ENCODE assay signal across 1 cellular context in genomic region chr19:49929611-49930482, GRCh38.
TF ChIP-seq lines count a peak whose summit lies in the region.

No MANE protein-coding gene starts in this region.

TF ChIP-seq in HepG2, 621 proteins besides CTCF, POLR2A, EP300 and RAD21 (continued from another document and continues in another):
- TF ChIP-seq ZC3H4 (CRISPR knock-in tag; IDR thresholded peaks at IDR 0.05; ENCODE audit: borderline replicate concordance) (no peak), RARA (CRISPR knock-in tag; IDR thresholded peaks at IDR 0.05) (no peak; the same call in 1 of the 2 replicates), RBM22 (optimal IDR thresholded peaks at IDR 0.05; ENCODE audit: low read length) (peak; percentile 65), SUZ12 (IDR thresholded peaks at IDR 0.05; ENCODE audit: low read depth, low read length) (no peak), ZNF616 (CRISPR knock-in tag; IDR thresholded peaks at IDR 0.05; ENCODE audit: low read depth) (0 out of 2 replicates have a peak, but pooled peaks have one; percentile 56), ZNF513 (CRISPR knock-in tag; conservative IDR thresholded peaks at IDR 0.05) (no peak), ZNF430 (CRISPR knock-in tag; IDR thresholded peaks at IDR 0.05) (peak; percentile 33; the same call in 1 of the 2 replicates), HNF4G (IDR thresholded peaks at IDR 0.05; ENCODE audit: borderline replicate concordance, low read depth, low read length) (0 out of 2 replicates have a peak, but pooled peaks have one; percentile 5), HNF4G (CRISPR knock-in tag; IDR thresholded peaks at IDR 0.05; ENCODE audit: borderline replicate concordance, low read depth) (no peak), GABPA (IDR thresholded peaks at IDR 0.05; ENCODE audit: low read depth, low read length) (no peak), GABPA (CRISPR knock-in tag; IDR thresholded peaks at IDR 0.05; ENCODE audit: low read depth) (peak; percentile 54), ZNF292 (CRISPR knock-in tag; IDR thresholded peaks at IDR 0.05; ENCODE audit: borderline replicate concordance, low read depth) (no peak; the same call in 1 of the 2 replicates), ZBTB33 (CRISPR knock-in tag; IDR thresholded peaks at IDR 0.05) (0 out of 2 replicates have a peak, but pooled peaks have one; percentile 35), MAFF (IDR thresholded peaks at IDR 0.05; ENCODE audit: low read depth, low read length) (no peak), NCOA5 (CRISPR knock-in tag; IDR thresholded peaks at IDR 0.05) (no peak), ZNF160 (CRISPR knock-in tag; IDR thresholded peaks at IDR 0.05) (0 out of 2 replicates have a peak, but pooled peaks have one; percentile 58), STAT5B (CRISPR knock-in tag; IDR thresholded peaks at IDR 0.05) (no peak), PTBP1 (IDR thresholded peaks at IDR 0.05; ENCODE audit: low read depth, low read length, poor library complexity, severe bottlenecking) (peak; percentile 84), ZNF878 (CRISPR knock-in tag; IDR thresholded peaks at IDR 0.05) (peak; percentile 90), CHD2 (IDR thresholded peaks at IDR 0.05; ENCODE audit: low read depth, low read length) (no peak), ZSCAN25 (CRISPR knock-in tag; IDR thresholded peaks at IDR 0.05) (peak; percentile 85; the same call in 1 of the 2 replicates), MTF2 (CRISPR knock-in tag; IDR thresholded peaks at IDR 0.05; ENCODE audit: borderline replicate concordance) (no peak), CBX5 (CRISPR knock-in tag; IDR thresholded peaks at IDR 0.05; ENCODE audit: borderline replicate concordance) (peak; percentile 20; the same call in 1 of the 2 replicates), ZNF589 (CRISPR knock-in tag; conservative IDR thresholded peaks at IDR 0.05) (no peak), THAP11 (CRISPR knock-in tag; IDR thresholded peaks at IDR 0.05) (peak; percentile 78), HNRNPL (IDR thresholded peaks at IDR 0.05; ENCODE audit: low read depth, low read length) (peak; percentile 60; the same call in 1 of the 2 replicates), ZMYM4 (CRISPR knock-in tag; IDR thresholded peaks at IDR 0.05) (peak; percentile 73), PRDM10 (CRISPR knock-in tag; IDR thresholded peaks at IDR 0.05; ENCODE audit: low read depth) (peak; percentile 62), ZNF547 (CRISPR knock-in tag; IDR thresholded peaks at IDR 0.05) (peak; percentile 89), XRCC5 (optimal IDR thresholded peaks at IDR 0.05; ENCODE audit: low read length) (no peak), MTF1 (CRISPR knock-in tag; IDR thresholded peaks at IDR 0.05) (0 out of 2 replicates have a peak, but pooled peaks have one; percentile 19), U2AF2 (IDR thresholded peaks at IDR 0.05; ENCODE audit: low read depth, low read length) (0 out of 2 replicates have a peak, but pooled peaks have one; percentile 59), SP4 (CRISPR knock-in tag; IDR thresholded peaks at IDR 0.05) (peak; percentile 97), HMG20B (CRISPR knock-in tag; conservative IDR thresholded peaks at IDR 0.05) (0 out of 2 replicates have a peak, but pooled peaks have one; percentile 14), THAP7 (CRISPR knock-in tag; IDR thresholded peaks at IDR 0.05) (no peak), ZBTB14 (CRISPR knock-in tag; IDR thresholded peaks at IDR 0.05) (no peak; the same call in 1 of the 2 replicates), ONECUT2 (CRISPR knock-in tag; IDR thresholded peaks at IDR 0.05) (peak; percentile 47; the same call in 1 of the 2 replicates), KDM6A (CRISPR knock-in tag; IDR thresholded peaks at IDR 0.05; ENCODE audit: low read depth) (0 out of 2 replicates have a peak, but pooled peaks have one; percentile 8), REPIN1 (CRISPR knock-in tag; IDR thresholded peaks at IDR 0.05; ENCODE audit: borderline replicate concordance, low read depth) (peak; percentile 82; the same call in 1 of the 2 replicates), TOE1 (CRISPR knock-in tag; IDR thresholded peaks at IDR 0.05) (0 out of 2 replicates have a peak, but pooled peaks have one; percentile 20), ZNF709 (CRISPR knock-in tag; IDR thresholded peaks at IDR 0.05) (peak; percentile 60), ZBTB26 (CRISPR knock-in tag; IDR thresholded peaks at IDR 0.05; ENCODE audit: borderline replicate concordance) (peak; percentile 56; the same call in 1 of the 2 replicates), CERS6 (CRISPR knock-in tag; IDR thresholded peaks at IDR 0.05) (no peak), CAMTA2 (CRISPR knock-in tag; IDR thresholded peaks at IDR 0.05; ENCODE audit: borderline replicate concordance) (no peak), MXD3 (CRISPR knock-in tag; IDR thresholded peaks at IDR 0.05) (peak; percentile 92), ZNF224 (CRISPR knock-in tag; IDR thresholded peaks at IDR 0.05) (no peak; the same call in 1 of the 2 replicates), RBFOX2 (IDR thresholded peaks at IDR 0.05; ENCODE audit: low read depth, low read length) (peak; percentile 92), ZNF337 (CRISPR knock-in tag; IDR thresholded peaks at IDR 0.05; ENCODE audit: borderline replicate concordance, low read depth) (0 out of 2 replicates have a peak, but pooled peaks have one; percentile 25), ZNF17 (CRISPR knock-in tag; IDR thresholded peaks at IDR 0.05) (0 out of 2 replicates have a peak, but pooled peaks have one; percentile 84), MLLT10 (CRISPR knock-in tag; IDR thresholded peaks at IDR 0.05) (no peak), ZNF251 (CRISPR knock-in tag; IDR thresholded peaks at IDR 0.05) (no peak), PRDM4 (CRISPR knock-in tag; IDR thresholded peaks at IDR 0.05; ENCODE audit: borderline replicate concordance) (no peak), ZNF580 (CRISPR knock-in tag; IDR thresholded peaks at IDR 0.05; ENCODE audit: borderline replicate concordance, low read depth) (peak; percentile 71; the same call in 1 of the 2 replicates), TMF1 (CRISPR knock-in tag; IDR thresholded peaks at IDR 0.05; ENCODE audit: low read depth) (peak; percentile 40; the same call in 1 of the 2 replicates), NFRKB (IDR thresholded peaks at IDR 0.05) (no peak), KDM4B (CRISPR knock-in tag; IDR thresholded peaks at IDR 0.05) (0 out of 2 replicates have a peak, but pooled peaks have one; percentile 23), ZBTB1 (CRISPR knock-in tag; IDR thresholded peaks at IDR 0.05; ENCODE audit: borderline replicate concordance) (no peak)
